Comparison of ENCODE assay signal across 8 cellular contexts in the genomic region with DNA sequence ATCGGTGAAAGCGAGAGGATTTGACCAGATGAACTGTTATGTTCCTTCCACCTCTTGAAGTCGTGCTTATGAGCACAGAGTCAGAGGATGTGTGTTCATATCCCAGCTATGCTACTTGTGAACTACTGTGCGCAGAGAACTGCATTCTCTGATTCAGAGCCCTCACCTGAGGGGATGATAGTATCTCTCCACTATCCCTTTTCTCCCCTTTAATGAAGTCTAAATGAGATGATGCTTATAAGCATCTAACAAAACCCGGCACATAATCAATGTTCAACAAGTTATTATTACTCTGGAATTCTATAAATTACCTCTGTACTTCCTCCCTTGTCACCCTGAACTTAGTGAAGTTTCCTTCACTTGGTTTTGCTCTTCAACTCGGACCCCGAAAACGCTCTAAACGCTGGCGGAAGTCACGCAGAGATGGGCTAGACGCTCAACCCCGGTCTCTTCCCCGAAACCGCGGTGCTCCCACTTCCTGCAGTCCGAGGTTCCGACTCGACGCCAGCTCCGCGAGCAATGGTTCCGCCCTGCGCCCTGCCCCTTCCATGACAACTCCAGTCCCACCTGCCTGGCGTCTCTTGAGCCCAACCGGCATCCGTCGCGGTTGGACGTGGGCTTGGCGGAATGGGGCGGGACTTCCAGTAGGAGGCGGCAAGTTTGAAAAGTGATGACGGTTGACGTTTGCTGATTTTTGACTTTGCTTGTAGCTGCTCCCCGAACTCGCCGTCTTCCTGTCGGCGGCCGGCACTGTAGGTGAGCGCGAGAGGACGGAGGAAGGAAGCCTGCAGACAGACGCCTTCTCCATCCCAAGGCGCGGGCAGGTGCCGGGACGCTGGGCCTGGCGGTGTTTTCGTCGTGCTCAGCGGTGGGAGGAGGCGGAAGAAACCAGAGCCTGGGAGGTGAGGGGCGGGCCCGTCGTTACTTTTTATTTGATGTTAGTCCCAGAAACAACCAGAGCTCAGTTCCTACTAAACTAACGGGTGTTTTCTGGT. TPM values are rescaled to one million over a fixed set of nuclear protein-coding genes. Genes with fewer than 3 reads are reported as not detected.
DNase-seq lines count a peak whose midpoint lies in the region; ATAC-seq and TF ChIP-seq lines count a peak whose summit lies in the region.

A gene (plus strand): TSS at position 644 of the 995 bp plus-strand sequence. CDS start 4,098 bp downstream, outside the sequence.

- H3K27ac Mint-ChIP-seq in T-helper 2 cell treated with Interferon-gamma antibody and Interleukin-4, amounts not matched to agents 5 μg/mL and 100 μg/mL, for 36 hours: peak within 1 kb of the TSS; percentile 94

- H3K4me3 ChIP-seq in ascending aorta: peak within 1 kb of the TSS; percentile 62 to 67
- peak within 1 kb of the TSS; percentile 85 for H3K4me3 ChIP-seq in right cardiac atrium (ENCODE audit: low read length)
- H3K4me3 ChIP-seq in vagina: peak within 1 kb of the TSS; percentile 67 to 69

- under 1% methylated on average over 58 of the region's 58 CpGs for WGBS in right cardiac atrium

- peaks cover 27% of the 10 kb centered on the region for H3K4me1 Mint-ChIP-seq in T-helper 2 cell treated with Interferon-gamma antibody and Interleukin-4, amounts not matched to agents 5 μg/mL and 100 μg/mL, for 36 hours (ENCODE audit: low read depth)

- H3K27me3 Mint-ChIP-seq in T-helper 2 cell treated with Interferon-gamma antibody and Interleukin-4, amounts not matched to agents 5 μg/mL and 100 μg/mL, for 36 hours (ENCODE audit: low read depth): no peaks in the 10 kb centered on the region

- H3K36me3 ChIP-seq in ascending aorta: peaks cover 0 to 17% of the 10 kb centered on the region in 2 donors
- peaks cover 0 to 15% of the 10 kb centered on the region in 2 donors for H3K36me3 ChIP-seq in vagina

- ATAC-seq in GM18502 (IDR thresholded peaks at IDR 0.05; ENCODE audit: poor library complexity, unreplicated experiment) (peak; percentile 96), HG02970 (IDR thresholded peaks at IDR 0.05; ENCODE audit: low FRiP score, unreplicated experiment) (peak; percentile 98), right cardiac atrium (peak; percentile 100)

- H3K9me3 ChIP-seq in ascending aorta (no peaks in the 10 kb centered on the region), right cardiac atrium (ENCODE audit: control insufficient read depth, low read length) (no peaks in the 10 kb centered on the region), vagina (no peaks in the 10 kb centered on the region)

- H3K4me1 ChIP-seq in ascending aorta (peaks cover 11% of the 10 kb centered on the region in 2 donors), right cardiac atrium (ENCODE audit: control insufficient read depth, insufficient read depth, low read length) (no peaks in the 10 kb centered on the region), vagina (peaks cover 19% of the 10 kb centered on the region)

- no peak for TF ChIP-seq CTCF in ascending aorta (IDR thresholded peaks at IDR 0.05)
- TF ChIP-seq CTCF in vagina (IDR thresholded peaks at IDR 0.05): peak in 2 of 3 experiments; percentile 22 to 38

- H3K9me3 Mint-ChIP-seq in T-helper 2 cell treated with Interferon-gamma antibody and Interleukin-4, amounts not matched to agents 5 μg/mL and 100 μg/mL, for 36 hours: no peaks in the 10 kb centered on the region

- H3K27me3 ChIP-seq in ascending aorta (no peaks in the 10 kb centered on the region), right cardiac atrium (ENCODE audit: control insufficient read depth, insufficient read depth) (no peaks in the 10 kb centered on the region), vagina (no peaks in the 10 kb centered on the region)

- H3K4me3 Mint-ChIP-seq in T-helper 2 cell treated with Interferon-gamma antibody and Interleukin-4, amounts not matched to agents 5 μg/mL and 100 μg/mL, for 36 hours: peak within 1 kb of the TSS; percentile 93

- H3K36me3 Mint-ChIP-seq in T-helper 2 cell treated with Interferon-gamma antibody and Interleukin-4, amounts not matched to agents 5 μg/mL and 100 μg/mL, for 36 hours (ENCODE audit: low read depth): peaks cover 17% of the 10 kb centered on the region

- intact Hi-C loops in ascending aorta (cut with DNase I) (loop anchor here (2.0 kb wide), 1 partner anchor 251 kb away; no protein-coding TSS in a partner anchor), right cardiac atrium (cut with DNase I) (loop anchor here in 1 of 4 donors (5.0 kb wide), 1 partner anchor 249 kb away; no protein-coding TSS in a partner anchor), vagina (cut with DNase I) (no loop called here)

- DNase-seq in NCI-H1930 (lab: John Stamatoyannopoulos, UW): peak; percentile 96 to 97
- DNase-seq in T-helper 2 cell treated with Interferon-gamma antibody and Interleukin-4, amounts not matched to agents 5 μg/mL and 100 μg/mL, for 36 hours (ENCODE audit: low spot score): peak; percentile 98
- DNase-seq in ascending aorta (ENCODE audit: low spot score in 2 of 2): peak; percentile 88 to 99
- DNase-seq in right cardiac atrium: peak; percentile 98 to 99 (median 99)
- peak; percentile 98 for DNase-seq in pulmonary artery endothelial cell (ENCODE audit: low read depth, low spot score)
- peak; percentile 97 for DNase-seq in vagina (ENCODE audit: extremely low spot score in 2 of 2)

- peak within 1 kb of the TSS; percentile 82 to 85 for H3K27ac ChIP-seq in ascending aorta
- H3K27ac ChIP-seq in right cardiac atrium (ENCODE audit: low read length): no peak within 1 kb of the TSS
- H3K27ac ChIP-seq in vagina: peak within 1 kb of the TSS; percentile 42

- no peak for TF ChIP-seq POLR2A in vagina (IDR thresholded peaks at IDR 0.05)

RNA-seq across cellular contexts. Expression of the gene that starts here (rescaled TPM):
- total RNA-seq in ascending aorta (not detected), right cardiac atrium (under 1 TPM in 3 of 4 donors, not detected in 1; 0.57 to 0.74 (median 0.71) TPM), pulmonary artery endothelial cell (18.5 and 33.3 TPM in 2 replicates), vagina (2.0 TPM)
- 0.23 TPM for polyA plus RNA-seq in right cardiac atrium

Comparison
In these comparisons a context has a peak if more than half of its experiments do, and no peak if none do; other contexts are left out.
1. Peak in DNase-seq, H3K4me3 ChIP-seq and H3K27ac ChIP-seq in ascending aorta; RNA of the gene not detected or under 1 TPM.
2. Peak in DNase-seq, ATAC-seq and H3K4me3 ChIP-seq in right cardiac atrium; RNA of the gene not detected or under 1 TPM.
3. CTCF ChIP-seq: peak in vagina (2 of 3); none in ascending aorta (0 of 3).
4. Peak in every context shown above with its lines, with median percentiles within 50 percentile points of each other: ATAC-seq, DNase-seq and H3K4me3 ChIP-seq.